17 cellular contexts compared by ENCODE assay signal in the genomic region with DNA sequence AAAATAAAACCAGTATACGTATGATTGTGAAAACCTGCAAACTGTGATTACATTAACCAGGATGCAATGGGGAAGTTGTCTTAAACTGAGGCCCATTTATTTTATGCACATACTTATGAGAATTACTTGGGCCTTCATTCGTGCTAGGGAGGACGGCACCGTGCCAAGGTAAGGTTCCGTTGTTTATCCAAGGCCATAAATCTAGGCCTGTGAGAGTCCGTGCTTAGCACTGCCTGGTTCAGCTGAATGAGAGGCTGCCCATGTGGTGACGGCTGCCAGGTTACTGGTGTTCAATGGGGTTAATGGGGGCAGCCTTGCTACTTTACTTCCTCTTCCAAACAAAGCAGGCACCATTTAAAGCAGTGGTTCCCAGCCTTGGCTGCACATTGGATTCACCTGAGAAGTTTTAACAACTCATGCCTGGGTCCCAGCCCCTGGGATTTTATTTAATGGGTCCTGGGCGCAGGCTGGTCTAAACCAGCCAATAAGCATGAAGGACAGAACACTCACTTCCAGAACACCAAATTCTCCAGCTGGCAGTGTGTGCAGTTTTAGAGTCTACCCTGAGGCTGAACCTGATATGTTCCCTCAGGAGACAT.
A peak's percentile ranks its signal among the peaks of the same experiment; 100 is the strongest.
DNase-seq lines count a peak whose midpoint lies in the region; ATAC-seq, FAIRE-seq and TF ChIP-seq lines count a peak whose summit lies in the region.
"Had no signal": no experiment of that assay in that cellular context is flagged by ENCODE, and none has a peak within 500 bp of the region (broad histone marks: within the 10 kb centered on the region; RNA-seq: fewer than 3 reads in every experiment).

No MANE protein-coding gene starts in this region.

- no peaks in the 10 kb centered on the region for H3K9me3 Mint-ChIP-seq in activated CD8-positive, alpha-beta T cell treated with anti-CD3 and anti-CD28 coated beads, Interleukin-2, amount 10 ng/mL, durations not matched to agents 7 days and 5 days (ENCODE audit: insufficient read depth)

- DNase-seq in A549 (ENCODE audit: low read depth in 1 of 2, low spot score in 1 of 2) (no peak), NCI-H1092 (lab: John Stamatoyannopoulos, UW) (peak; percentile 94), amniotic epithelial cell (ENCODE audit: low read depth) (peak; percentile 92), mucosa of descending colon (peak; percentile 58 to 84 (median 76)), left lobe of liver (ENCODE audit: low spot score) (no peak), WERI-Rb-1 (no peak)
- no peak for DNase-seq in activated CD4-positive, alpha-beta T cell treated with anti-CD3 and anti-CD28 coated beads, Interleukin-2, amount 50 U/mL, for 48 hours
- DNase-seq in activated CD8-positive, alpha-beta T cell treated with anti-CD3 and anti-CD28 coated beads, Interleukin-2, amount 10 ng/mL, durations not matched to agents 7 days and 5 days: no peak
- DNase-seq: DMS 273 treated with DMSO at 0.1 percent for 48 hours; NCI-H1048; SK-N-SH; stimulated activated CD4-positive, alpha-beta T cell treated with anti-CD3 and anti-CD28 coated beads, Interleukin-15, amount 100 ng/mL, for 24 hours had no signal

- ATAC-seq in A549 (no peak), mucosa of descending colon (peak; percentile 98), left lobe of liver (no peak)
- no peak for ATAC-seq in activated CD8-positive, alpha-beta T cell treated with anti-CD3 and anti-CD28 coated beads, Interleukin-2, amount 10 ng/mL, durations not matched to agents 7 days and 5 days
- ATAC-seq: activated naive CD4-positive, alpha-beta T cell treated with anti-CD3 and anti-CD28 coated beads, Interleukin-2, amount 50 U/mL, for 72 hours; esophagus mucosa; HepG2 had no signal

- TF ChIP-seq POLR2A in A549 (IDR thresholded peaks at IDR 0.05; ENCODE audit: low read length): no peak

- H3K27me3 Mint-ChIP-seq in activated CD8-positive, alpha-beta T cell treated with anti-CD3 and anti-CD28 coated beads, Interleukin-2, amount 10 ng/mL, durations not matched to agents 7 days and 5 days (ENCODE audit: low read depth): no peaks in the 10 kb centered on the region
- H3K27me3 Mint-ChIP-seq: memory B cell had no signal

- H3K4me1 Mint-ChIP-seq in activated CD8-positive, alpha-beta T cell treated with anti-CD3 and anti-CD28 coated beads, Interleukin-2, amount 10 ng/mL, durations not matched to agents 7 days and 5 days (ENCODE audit: low read depth): no peaks in the 10 kb centered on the region

- CTCF ChIA-PET in A549 (lab: Yijun Ruan, JAX): interaction anchor here (0.7 to 1.5 kb wide), 2 partner anchors 22 to 199 kb away, joined by 3 to 4 read pairs; no protein-coding TSS in a partner anchor
- CTCF ChIA-PET in activated CD8-positive, alpha-beta T cell treated with anti-CD3 and anti-CD28 coated beads, Interleukin-2, amount 10 ng/mL, durations not matched to agents 7 days and 5 days (lab: Charles Lee): no interaction called here

- no peak for TF ChIP-seq RAD21 in A549 (conservative IDR thresholded peaks at IDR 0.05 in 1 of 2, IDR thresholded peaks at IDR 0.05 in 1 of 2)

- H3K36me3 Mint-ChIP-seq in activated CD8-positive, alpha-beta T cell treated with anti-CD3 and anti-CD28 coated beads, Interleukin-2, amount 10 ng/mL, durations not matched to agents 7 days and 5 days (ENCODE audit: low read depth): peaks cover 31% of the 10 kb centered on the region

- intact Hi-C loops in mucosa of descending colon (cut with DNase I, micrococcal nuclease): no loop called here

- no peak for TF ChIP-seq EP300 in A549 (IDR thresholded peaks at IDR 0.05)

- H3K4me3 Mint-ChIP-seq in activated CD8-positive, alpha-beta T cell treated with anti-CD3 and anti-CD28 coated beads, Interleukin-2, amount 10 ng/mL, durations not matched to agents 7 days and 5 days: no peak overlapping the region
- H3K4me3 Mint-ChIP-seq: memory B cell had no signal

- H3K27me3 ChIP-seq in WERI-Rb-1 (ENCODE audit: insufficient read depth, low read depth, severe bottlenecking): no peaks in the 10 kb centered on the region

- POLR2A ChIA-PET in A549 (lab: Yijun Ruan, JAX): no interaction called here
- POLR2A ChIA-PET in activated CD8-positive, alpha-beta T cell treated with anti-CD3 and anti-CD28 coated beads, Interleukin-2, amount 10 ng/mL, durations not matched to agents 7 days and 5 days (lab: Charles Lee): interaction anchor here (0.7 kb wide), 1 partner anchor 23 kb away, joined by 3 read pairs; no protein-coding TSS in a partner anchor

- H3K27ac Mint-ChIP-seq in activated CD8-positive, alpha-beta T cell treated with anti-CD3 and anti-CD28 coated beads, Interleukin-2, amount 10 ng/mL, durations not matched to agents 7 days and 5 days: no peak overlapping the region
- H3K27ac Mint-ChIP-seq: memory B cell had no signal

- TF ChIP-seq CTCF in A549 (IDR thresholded peaks at IDR 0.05) (no peak), mucosa of descending colon (IDR thresholded peaks at IDR 0.05) (no peak), WERI-Rb-1 (IDR thresholded peaks at IDR 0.05; ENCODE audit: low read depth, low read length) (no peak)

- no peak overlapping the region for H3K4me3 ChIP-seq in A549
- no peak overlapping the region for H3K4me3 ChIP-seq in mucosa of descending colon
- H3K4me3 ChIP-seq in WERI-Rb-1 (ENCODE audit: low read depth, low read length): no peak overlapping the region

- no peak overlapping the region for H3K4me2 ChIP-seq in A549
- H3K4me2 ChIP-seq: SK-N-SH had no signal

- 82% methylated on average over 8 of the region's 8 CpGs for WGBS in A549 (ENCODE audit: missing lambda C conversion rate)

- no peaks in the 10 kb centered on the region for H3K4me1 ChIP-seq in A549
- peaks cover 4% of the 10 kb centered on the region for H3K4me1 ChIP-seq in mucosa of descending colon (ENCODE audit: low read depth)
- H3K4me1 ChIP-seq: parathyroid adenoma had no signal

- FAIRE-seq in A549 (lab: Jason Lieb, UNC): peak; percentile 28
- FAIRE-seq: HepG2 had no signal

- no peak overlapping the region for H3K27ac ChIP-seq in A549
- H3K27ac ChIP-seq in WERI-Rb-1: no peak overlapping the region
- H3K27ac ChIP-seq: parathyroid adenoma had no signal

- H3K36me3 ChIP-seq in mucosa of descending colon (ENCODE audit: low read depth) (no peaks in the 10 kb centered on the region), WERI-Rb-1 (no peaks in the 10 kb centered on the region)

- H3K9me3 ChIP-seq in A549: no peaks in the 10 kb centered on the region
- no peaks in the 10 kb centered on the region for H3K9me3 ChIP-seq in mucosa of descending colon
- peaks cover 3% of the 10 kb centered on the region for H3K9me3 ChIP-seq in WERI-Rb-1 (ENCODE audit: severe bottlenecking)
- H3K9me3 ChIP-seq: SK-N-SH had no signal

TF ChIP-seq in A549, 52 proteins besides CTCF, POLR2A, EP300 and RAD21:
- TF ChIP-seq CEBPB (IDR thresholded peaks at IDR 0.05) (no peak), RARB (CRISPR knock-in tag; IDR thresholded peaks at IDR 0.05) (no peak), SMC3 (IDR thresholded peaks at IDR 0.05) (no peak), TP53 (CRISPR knock-in tag; IDR thresholded peaks at IDR 0.05) (no peak), CHD4 (IDR thresholded peaks at IDR 0.05; ENCODE audit: borderline replicate concordance) (no peak), HDAC2 (IDR thresholded peaks at IDR 0.05) (no peak), E2F6 (IDR thresholded peaks at IDR 0.05; ENCODE audit: borderline replicate concordance, low read depth) (no peak), EHF (CRISPR knock-in tag; IDR thresholded peaks at IDR 0.05) (no peak), PHF8 (IDR thresholded peaks at IDR 0.05; ENCODE audit: borderline replicate concordance, low read depth) (no peak), RFX5 (IDR thresholded peaks at IDR 0.05) (no peak), FOXS1 (CRISPR knock-in tag; IDR thresholded peaks at IDR 0.05) (no peak), JUN (IDR thresholded peaks at IDR 0.05) (no peak), ZSCAN20 (CRISPR knock-in tag; IDR thresholded peaks at IDR 0.05) (no peak), BHLHE40 (IDR thresholded peaks at IDR 0.05; ENCODE audit: low read depth, low read length) (no peak), FOSB (CRISPR knock-in tag; IDR thresholded peaks at IDR 0.05) (no peak)
- TF ChIP-seq, protein P1, sequence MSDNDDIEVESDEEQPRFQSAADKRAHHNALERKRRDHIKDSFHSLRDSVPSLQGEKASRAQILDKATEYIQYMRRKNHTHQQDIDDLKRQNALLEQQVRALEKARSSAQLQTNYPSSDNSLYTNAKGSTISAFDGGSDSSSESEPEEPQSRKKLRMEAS (IDR thresholded peaks at IDR 0.05): no peak
- TF ChIP-seq, protein P2, sequence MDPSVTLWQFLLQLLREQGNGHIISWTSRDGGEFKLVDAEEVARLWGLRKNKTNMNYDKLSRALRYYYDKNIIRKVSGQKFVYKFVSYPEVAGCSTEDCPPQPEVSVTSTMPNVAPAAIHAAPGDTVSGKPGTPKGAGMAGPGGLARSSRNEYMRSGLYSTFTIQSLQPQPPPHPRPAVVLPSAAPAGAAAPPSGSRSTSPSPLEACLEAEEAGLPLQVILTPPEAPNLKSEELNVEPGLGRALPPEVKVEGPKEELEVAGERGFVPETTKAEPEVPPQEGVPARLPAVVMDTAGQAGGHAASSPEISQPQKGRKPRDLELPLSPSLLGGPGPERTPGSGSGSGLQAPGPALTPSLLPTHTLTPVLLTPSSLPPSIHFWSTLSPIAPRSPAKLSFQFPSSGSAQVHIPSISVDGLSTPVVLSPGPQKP (IDR thresholded peaks at IDR 0.05; ENCODE audit: low read depth, low read length): no peak

Comparison
In these comparisons a context has a peak if more than half of its experiments do, and no peak if none do; other contexts are left out.
1. DNase-seq: peak in NCI-H1092 (single experiment), amniotic epithelial cell (single experiment) and mucosa of descending colon (3 of 3); none in A549 (0 of 2), activated CD4-positive, alpha-beta T cell treated with anti-CD3 and anti-CD28 coated beads, Interleukin-2, amount 50 U/mL, for 48 hours (0 of 2), left lobe of liver (single experiment), activated CD8-positive, alpha-beta T cell treated with anti-CD3 and anti-CD28 coated beads, Interleukin-2, amount 10 ng/mL, durations not matched to agents 7 days and 5 days (single experiment) and WERI-Rb-1 (single experiment).